2 cellular contexts compared by ENCODE assay signal in the genomic region with DNA sequence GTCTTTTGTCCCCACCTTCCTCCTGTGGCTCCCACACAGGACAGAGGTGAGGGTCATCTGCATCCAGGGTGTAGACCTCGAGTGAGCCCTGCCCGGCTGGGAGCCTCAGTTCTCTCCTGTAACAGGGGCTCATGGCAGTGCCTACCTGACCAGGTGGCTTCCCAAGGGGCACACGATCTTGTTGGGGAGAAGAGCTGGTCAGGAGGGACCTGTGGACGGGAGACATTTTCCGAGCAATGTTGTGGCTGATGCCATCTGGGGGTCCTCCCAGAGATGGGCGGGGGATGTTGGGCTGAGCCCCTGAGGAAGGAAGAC.
TF ChIP-seq lines count a peak whose summit lies in the region.

No MANE protein-coding gene starts in this region.

TF ChIP-seq in IMR-90, 13 proteins besides CTCF, POLR2A, EP300 and RAD21:
- TF ChIP-seq MAZ (IDR thresholded peaks at IDR 0.05; ENCODE audit: borderline replicate concordance, low read depth, low read length) (no peak), RFX5 (IDR thresholded peaks at IDR 0.05; ENCODE audit: low read depth, low read length) (no peak), NFE2L2 (IDR thresholded peaks at IDR 0.05; ENCODE audit: low read depth, low read length) (no peak), CHD1 (IDR thresholded peaks at IDR 0.05; ENCODE audit: low read depth, low read length) (no peak), BHLHE40 (IDR thresholded peaks at IDR 0.05; ENCODE audit: low read depth, low read length) (no peak), SMC3 (IDR thresholded peaks at IDR 0.05; ENCODE audit: low read depth, low read length) (no peak)
- TF ChIP-seq, protein P1, sequence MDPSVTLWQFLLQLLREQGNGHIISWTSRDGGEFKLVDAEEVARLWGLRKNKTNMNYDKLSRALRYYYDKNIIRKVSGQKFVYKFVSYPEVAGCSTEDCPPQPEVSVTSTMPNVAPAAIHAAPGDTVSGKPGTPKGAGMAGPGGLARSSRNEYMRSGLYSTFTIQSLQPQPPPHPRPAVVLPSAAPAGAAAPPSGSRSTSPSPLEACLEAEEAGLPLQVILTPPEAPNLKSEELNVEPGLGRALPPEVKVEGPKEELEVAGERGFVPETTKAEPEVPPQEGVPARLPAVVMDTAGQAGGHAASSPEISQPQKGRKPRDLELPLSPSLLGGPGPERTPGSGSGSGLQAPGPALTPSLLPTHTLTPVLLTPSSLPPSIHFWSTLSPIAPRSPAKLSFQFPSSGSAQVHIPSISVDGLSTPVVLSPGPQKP (IDR thresholded peaks at IDR 0.05; ENCODE audit: borderline replicate concordance, low read depth, low read length) = no peak

TF ChIP-seq in K562, 482 proteins besides CTCF, POLR2A, EP300 and RAD21:
- TF ChIP-seq, protein P2, sequence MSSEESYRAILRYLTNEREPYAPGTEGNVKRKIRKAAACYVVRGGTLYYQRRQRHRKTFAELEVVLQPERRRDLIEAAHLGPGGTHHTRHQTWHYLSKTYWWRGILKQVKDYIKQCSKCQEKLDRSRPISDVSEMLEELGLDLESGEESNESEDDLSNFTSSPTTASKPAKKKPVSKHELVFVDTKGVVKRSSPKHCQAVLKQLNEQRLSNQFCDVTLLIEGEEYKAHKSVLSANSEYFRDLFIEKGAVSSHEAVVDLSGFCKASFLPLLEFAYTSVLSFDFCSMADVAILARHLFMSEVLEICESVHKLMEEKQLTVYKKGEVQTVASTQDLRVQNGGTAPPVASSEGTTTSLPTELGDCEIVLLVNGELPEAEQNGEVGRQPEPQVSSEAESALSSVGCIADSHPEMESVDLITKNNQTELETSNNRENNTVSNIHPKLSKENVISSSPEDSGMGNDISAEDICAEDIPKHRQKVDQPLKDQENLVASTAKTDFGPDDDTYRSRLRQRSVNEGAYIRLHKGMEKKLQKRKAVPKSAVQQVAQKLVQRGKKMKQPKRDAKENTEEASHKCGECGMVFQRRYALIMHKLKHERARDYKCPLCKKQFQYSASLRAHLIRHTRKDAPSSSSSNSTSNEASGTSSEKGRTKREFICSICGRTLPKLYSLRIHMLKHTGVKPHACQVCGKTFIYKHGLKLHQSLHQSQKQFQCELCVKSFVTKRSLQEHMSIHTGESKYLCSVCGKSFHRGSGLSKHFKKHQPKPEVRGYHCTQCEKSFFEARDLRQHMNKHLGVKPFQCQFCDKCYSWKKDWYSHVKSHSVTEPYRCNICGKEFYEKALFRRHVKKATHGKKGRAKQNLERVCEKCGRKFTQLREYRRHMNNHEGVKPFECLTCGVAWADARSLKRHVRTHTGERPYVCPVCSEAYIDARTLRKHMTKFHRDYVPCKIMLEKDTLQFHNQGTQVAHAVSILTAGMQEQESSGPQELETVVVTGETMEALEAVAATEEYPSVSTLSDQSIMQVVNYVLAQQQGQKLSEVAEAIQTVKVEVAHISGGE (CRISPR knock-in tag; IDR thresholded peaks at IDR 0.05) = 0 out of 6 replicates have a peak, but pooled peaks of 1 of the 3 experiments have one; percentile 21
- TF ChIP-seq HDAC2 (IDR thresholded peaks at IDR 0.05) (0 out of 2 replicates have a peak, but pooled peaks have one; percentile 3), GABPB2 (CRISPR knock-in tag; conservative IDR thresholded peaks at IDR 0.05) (no peak)
- TF ChIP-seq, protein P3, sequence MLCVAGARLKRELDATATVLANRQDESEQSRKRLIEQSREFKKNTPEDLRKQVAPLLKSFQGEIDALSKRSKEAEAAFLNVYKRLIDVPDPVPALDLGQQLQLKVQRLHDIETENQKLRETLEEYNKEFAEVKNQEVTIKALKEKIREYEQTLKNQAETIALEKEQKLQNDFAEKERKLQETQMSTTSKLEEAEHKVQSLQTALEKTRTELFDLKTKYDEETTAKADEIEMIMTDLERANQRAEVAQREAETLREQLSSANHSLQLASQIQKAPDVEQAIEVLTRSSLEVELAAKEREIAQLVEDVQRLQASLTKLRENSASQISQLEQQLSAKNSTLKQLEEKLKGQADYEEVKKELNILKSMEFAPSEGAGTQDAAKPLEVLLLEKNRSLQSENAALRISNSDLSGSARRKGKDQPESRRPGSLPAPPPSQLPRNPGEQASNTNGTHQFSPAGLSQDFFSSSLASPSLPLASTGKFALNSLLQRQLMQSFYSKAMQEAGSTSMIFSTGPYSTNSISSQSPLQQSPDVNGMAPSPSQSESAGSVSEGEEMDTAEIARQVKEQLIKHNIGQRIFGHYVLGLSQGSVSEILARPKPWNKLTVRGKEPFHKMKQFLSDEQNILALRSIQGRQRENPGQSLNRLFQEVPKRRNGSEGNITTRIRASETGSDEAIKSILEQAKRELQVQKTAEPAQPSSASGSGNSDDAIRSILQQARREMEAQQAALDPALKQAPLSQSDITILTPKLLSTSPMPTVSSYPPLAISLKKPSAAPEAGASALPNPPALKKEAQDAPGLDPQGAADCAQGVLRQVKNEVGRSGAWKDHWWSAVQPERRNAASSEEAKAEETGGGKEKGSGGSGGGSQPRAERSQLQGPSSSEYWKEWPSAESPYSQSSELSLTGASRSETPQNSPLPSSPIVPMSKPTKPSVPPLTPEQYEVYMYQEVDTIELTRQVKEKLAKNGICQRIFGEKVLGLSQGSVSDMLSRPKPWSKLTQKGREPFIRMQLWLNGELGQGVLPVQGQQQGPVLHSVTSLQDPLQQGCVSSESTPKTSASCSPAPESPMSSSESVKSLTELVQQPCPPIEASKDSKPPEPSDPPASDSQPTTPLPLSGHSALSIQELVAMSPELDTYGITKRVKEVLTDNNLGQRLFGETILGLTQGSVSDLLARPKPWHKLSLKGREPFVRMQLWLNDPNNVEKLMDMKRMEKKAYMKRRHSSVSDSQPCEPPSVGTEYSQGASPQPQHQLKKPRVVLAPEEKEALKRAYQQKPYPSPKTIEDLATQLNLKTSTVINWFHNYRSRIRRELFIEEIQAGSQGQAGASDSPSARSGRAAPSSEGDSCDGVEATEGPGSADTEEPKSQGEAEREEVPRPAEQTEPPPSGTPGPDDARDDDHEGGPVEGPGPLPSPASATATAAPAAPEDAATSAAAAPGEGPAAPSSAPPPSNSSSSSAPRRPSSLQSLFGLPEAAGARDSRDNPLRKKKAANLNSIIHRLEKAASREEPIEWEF (CRISPR knock-in tag; IDR thresholded peaks at IDR 0.05) = no peak
